Comparison of ENCODE assay signal across 1 cellular context in genomic region chr14:31106768-31107167, GRCh38.
TF ChIP-seq lines count a peak whose summit lies in the region.

No MANE protein-coding gene starts in this region.

TF ChIP-seq in GM12878, 131 proteins besides CTCF, POLR2A, EP300 and RAD21 (continued from another document):
- TF ChIP-seq RELA (IDR thresholded peaks at IDR 0.05; ENCODE audit: borderline replicate concordance, partially characterized antibody) (no peak), SUPT20H (IDR thresholded peaks at IDR 0.05; ENCODE audit: borderline replicate concordance, control insufficient read depth, low read depth, low read length) (no peak), STAT1 (conservative IDR thresholded peaks at IDR 0.05) (no peak), BRCA1 (IDR thresholded peaks at IDR 0.05; ENCODE audit: low read depth, low read length) (no peak)
- TF ChIP-seq, protein P1, sequence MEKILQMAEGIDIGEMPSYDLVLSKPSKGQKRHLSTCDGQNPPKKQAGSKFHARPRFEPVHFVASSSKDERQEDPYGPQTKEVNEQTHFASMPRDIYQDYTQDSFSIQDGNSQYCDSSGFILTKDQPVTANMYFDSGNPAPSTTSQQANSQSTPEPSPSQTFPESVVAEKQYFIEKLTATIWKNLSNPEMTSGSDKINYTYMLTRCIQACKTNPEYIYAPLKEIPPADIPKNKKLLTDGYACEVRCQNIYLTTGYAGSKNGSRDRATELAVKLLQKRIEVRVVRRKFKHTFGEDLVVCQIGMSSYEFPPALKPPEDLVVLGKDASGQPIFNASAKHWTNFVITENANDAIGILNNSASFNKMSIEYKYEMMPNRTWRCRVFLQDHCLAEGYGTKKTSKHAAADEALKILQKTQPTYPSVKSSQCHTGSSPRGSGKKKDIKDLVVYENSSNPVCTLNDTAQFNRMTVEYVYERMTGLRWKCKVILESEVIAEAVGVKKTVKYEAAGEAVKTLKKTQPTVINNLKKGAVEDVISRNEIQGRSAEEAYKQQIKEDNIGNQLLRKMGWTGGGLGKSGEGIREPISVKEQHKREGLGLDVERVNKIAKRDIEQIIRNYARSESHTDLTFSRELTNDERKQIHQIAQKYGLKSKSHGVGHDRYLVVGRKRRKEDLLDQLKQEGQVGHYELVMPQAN (conservative IDR thresholded peaks at IDR 0.05) = no peak
